Comparison of ENCODE assay signal across 12 cellular contexts in genomic region chr5:8349855-8350254, GRCh38.
DNase-seq lines count a peak whose midpoint lies in the region; ATAC-seq and TF ChIP-seq lines count a peak whose summit lies in the region.
"Had no signal": no experiment of that assay in that cellular context is flagged by ENCODE, and none has a peak within 500 bp of the region (broad histone marks: within the 10 kb centered on the region; RNA-seq: fewer than 3 reads in every experiment).

No MANE protein-coding gene starts in this region.

- H3K4me1 Mint-ChIP-seq in type B pancreatic cell (ENCODE audit: unreplicated experiment) = no peaks in the 10 kb centered on the region
- H3K4me1 Mint-ChIP-seq in WTC11 = peaks cover 3% of the 10 kb centered on the region; the same call in 1 of the 2 replicates

- TF ChIP-seq CTCF in type B pancreatic cell (conservative IDR thresholded peaks at IDR 0.05) (no peak), WTC11 (IDR thresholded peaks at IDR 0.05) (no peak)

- no peak overlapping the region for H3K27ac Mint-ChIP-seq in type B pancreatic cell
- no peak overlapping the region for H3K27ac Mint-ChIP-seq in WTC11

- peaks cover 7% of the 10 kb centered on the region for H3K9me3 Mint-ChIP-seq in type B pancreatic cell
- H3K9me3 Mint-ChIP-seq in WTC11 = peaks cover 30% of the 10 kb centered on the region

- DNase-seq in type B pancreatic cell (ENCODE audit: extremely low spot score, unreplicated experiment) (no peak), glomerular visceral epithelial cell (ENCODE audit: extremely low spot score) (no peak), WTC11 (ENCODE audit: low spot score) (no peak)
- DNase-seq in activated T-cell treated with anti-CD3 and anti-CD28 coated beads, Interleukin-2, amount 50 U/mL, for 1 hour = no peak
- DNase-seq: GF-D8, mucosa of descending colon, NCI-H1092, retina had no signal

- CTCF ChIA-PET in WTC11 (lab: Charles Lee) = no interaction called here

- POLR2A ChIA-PET in WTC11 (lab: Charles Lee) = no interaction called here

- H3K27me3 Mint-ChIP-seq in type B pancreatic cell = peaks cover 4% of the 10 kb centered on the region
- no peaks in the 10 kb centered on the region for H3K27me3 Mint-ChIP-seq in WTC11 (ENCODE audit: low read depth)

- no peak overlapping the region for H3K4me3 Mint-ChIP-seq in type B pancreatic cell
- no peak overlapping the region for H3K4me3 Mint-ChIP-seq in WTC11

- no peaks in the 10 kb centered on the region for H3K36me3 Mint-ChIP-seq in type B pancreatic cell
- no peaks in the 10 kb centered on the region for H3K36me3 Mint-ChIP-seq in WTC11

- ATAC-seq in GM18502 (IDR thresholded peaks at IDR 0.05; ENCODE audit: poor library complexity, unreplicated experiment) (peak; percentile 98), GM19463 (IDR thresholded peaks at IDR 0.05; ENCODE audit: unreplicated experiment) (peak; percentile 88), HG02885 (IDR thresholded peaks at IDR 0.05; ENCODE audit: poor library complexity, unreplicated experiment) (peak; percentile 85), HG03565 (IDR thresholded peaks at IDR 0.05; ENCODE audit: unreplicated experiment) (peak; percentile 97), WTC11 (no peak)
- ATAC-seq: mucosa of descending colon had no signal

TF ChIP-seq in WTC11, 78 proteins besides CTCF, POLR2A, EP300 and RAD21:
- TF ChIP-seq FOXJ3 (CRISPR knock-in tag; IDR thresholded peaks at IDR 0.05; ENCODE audit: borderline replicate concordance) (no peak), TEAD1 (CRISPR knock-in tag; IDR thresholded peaks at IDR 0.05) (no peak), RORB (CRISPR knock-in tag; IDR thresholded peaks at IDR 0.05) (no peak), TEAD4 (CRISPR knock-in tag; IDR thresholded peaks at IDR 0.05) (no peak), CDX4 (CRISPR knock-in tag; IDR thresholded peaks at IDR 0.05; ENCODE audit: borderline replicate concordance) (no peak), NFYB (CRISPR knock-in tag; conservative IDR thresholded peaks at IDR 0.05; ENCODE audit: low read depth) (no peak), TCF7 (CRISPR knock-in tag; IDR thresholded peaks at IDR 0.05; ENCODE audit: low read depth) (no peak), AFF4 (CRISPR knock-in tag; IDR thresholded peaks at IDR 0.05; ENCODE audit: borderline replicate concordance) (no peak), ELF4 (CRISPR knock-in tag; IDR thresholded peaks at IDR 0.05; ENCODE audit: low read depth) (no peak), ARID4B (CRISPR knock-in tag; IDR thresholded peaks at IDR 0.05; ENCODE audit: borderline replicate concordance) (no peak), GABPB1 (CRISPR knock-in tag; IDR thresholded peaks at IDR 0.05) (no peak)
